9 cellular contexts compared by ENCODE assay signal in genomic region chr21:43269461-43269860, GRCh38.
A peak's percentile ranks its signal among the peaks of the same experiment; 100 is the strongest.
DNase-seq lines count a peak whose midpoint lies in the region; ATAC-seq and TF ChIP-seq lines count a peak whose summit lies in the region.
"Had no signal": no experiment of that assay in that cellular context is flagged by ENCODE, and none has a peak within 500 bp of the region (broad histone marks: within the 10 kb centered on the region; RNA-seq: fewer than 3 reads in every experiment).

No MANE protein-coding gene starts in this region.

- intact Hi-C loops in spleen (cut with DNase I; ENCODE audit: low total_unique reads) (no loop called here), lower leg skin (cut with DNase I; ENCODE audit: low total_unique reads) (no loop called here)

- TF ChIP-seq CTCF in DOHH2 (IDR thresholded peaks at IDR 0.05; ENCODE audit: low read depth, low read length, poor library complexity, severe bottlenecking), result peak; percentile 75
- peak; percentile 21 for TF ChIP-seq CTCF in RWPE2 (IDR thresholded peaks at IDR 0.05; ENCODE audit: poor library complexity, severe bottlenecking)
- TF ChIP-seq CTCF in spleen (IDR thresholded peaks at IDR 0.05 in 8 of 11, conservative IDR thresholded peaks at IDR 0.05 in 3 of 11), result peak in 5 of 11 experiments; percentile 28 to 51 (median 36)
- TF ChIP-seq CTCF in lower leg skin (IDR thresholded peaks at IDR 0.05), result no peak

- H3K36me3 ChIP-seq in DOHH2 (ENCODE audit: control insufficient read depth, low read length) (no peaks in the 10 kb centered on the region), RWPE2 (ENCODE audit: low read depth) (no peaks in the 10 kb centered on the region), spleen (no peaks in the 10 kb centered on the region)

- ATAC-seq in RWPE2 (ENCODE audit: low read depth), result no peak
- no peak for ATAC-seq in GM18909 (IDR thresholded peaks at IDR 0.05; ENCODE audit: poor library complexity, unreplicated experiment)

- 65 to 72% (median 67%) methylated on average over 6 to 10 of the region's 10 CpGs for WGBS in spleen, 5 donors
- WGBS in lower leg skin, 2 donors, result 52 to 70% methylated on average over 9 to 10 of the region's 10 CpGs

- H4K20me1 ChIP-seq in DOHH2 (ENCODE audit: control insufficient read depth, insufficient read depth, low read depth, low read length), result no peaks in the 10 kb centered on the region

- H3K9me2 ChIP-seq in DOHH2 (replicated peaks; ENCODE audit: control insufficient read depth, low read length), result no peaks in the 10 kb centered on the region

- peaks cover 11% of the 10 kb centered on the region; the same call in 1 of the 2 replicates for H3K27me3 ChIP-seq in DOHH2 (ENCODE audit: control insufficient read depth, low read length)
- H3K27me3 ChIP-seq in RWPE2 (ENCODE audit: insufficient read depth, poor library complexity, severe bottlenecking), result no peaks in the 10 kb centered on the region
- peaks cover 0 to 40% (median 5%) of the 10 kb centered on the region in 7 donors for H3K27me3 ChIP-seq in spleen (replicated peaks in 1 of 7)

- H3K4me1 ChIP-seq in DOHH2 (ENCODE audit: control insufficient read depth, low read length), result peaks cover 12% of the 10 kb centered on the region
- no peaks in the 10 kb centered on the region for H3K4me1 ChIP-seq in RWPE2 (ENCODE audit: insufficient read depth, poor library complexity, severe bottlenecking)
- no peaks in the 10 kb centered on the region for H3K4me1 ChIP-seq in spleen

- H3K27ac ChIP-seq in DOHH2 (ENCODE audit: low read depth, low read length) (no peak overlapping the region), RWPE2 (ENCODE audit: poor library complexity, severe bottlenecking) (no peak overlapping the region), spleen (no peak overlapping the region)

- no peak overlapping the region for H3K4me2 ChIP-seq in DOHH2 (ENCODE audit: low read length)

- H3K4me3 ChIP-seq in DOHH2 (ENCODE audit: low read length), result no peak overlapping the region
- no peak overlapping the region for H3K4me3 ChIP-seq in RWPE2 (ENCODE audit: severe bottlenecking)
- H3K4me3 ChIP-seq in spleen, result no peak overlapping the region
- H3K4me3 ChIP-seq in lower leg skin (ENCODE audit: low read depth, poor library complexity, severe bottlenecking), result no peak overlapping the region

- DNase-seq in RWPE2 (ENCODE audit: low spot score), result peak; percentile 47
- peak; percentile 28 for DNase-seq in central memory CD4-positive, alpha-beta T cell
- peak; percentile 75 for DNase-seq in spleen
- DNase-seq in HUDEP-2 (lab: John Stamatoyannopoulos, UW; ENCODE audit: unreplicated experiment in 76 of 76), result no peak
- DNase-seq in hepatic stellate cell (ENCODE audit: low spot score), result no peak
- DNase-seq in lower leg skin (ENCODE audit: low spot score in 2 of 2), result no peak
- DNase-seq: NCI-H2227 treated with DMSO at 0.1 percent for 48 hours had no signal

- TF ChIP-seq POLR2A in spleen (IDR thresholded peaks at IDR 0.05) (no peak), lower leg skin (IDR thresholded peaks at IDR 0.05) (no peak)

- no peaks in the 10 kb centered on the region for H3K79me2 ChIP-seq in DOHH2 (ENCODE audit: control insufficient read depth, low read length)

- no peaks in the 10 kb centered on the region for H3K9me3 ChIP-seq in DOHH2 (ENCODE audit: control insufficient read depth, insufficient read depth, low read length)
- no peaks in the 10 kb centered on the region for H3K9me3 ChIP-seq in RWPE2 (ENCODE audit: severe bottlenecking)
- H3K9me3 ChIP-seq in spleen, result no peaks in the 10 kb centered on the region

- H3F3A ChIP-seq in DOHH2 (ENCODE audit: control insufficient read depth, insufficient read depth), result no peaks in the 10 kb centered on the region

Comparison
In these comparisons a context has a peak if more than half of its experiments do, and no peak if none do; other contexts are left out.
1. CTCF ChIP-seq: peak in DOHH2 (single experiment) and RWPE2 (single experiment); none in lower leg skin (0 of 3).
2. DNase-seq: peak in RWPE2 (single experiment), central memory CD4-positive, alpha-beta T cell (single experiment) and spleen (single experiment); none in HUDEP-2 (0 of 76), hepatic stellate cell (single experiment) and lower leg skin (0 of 2).